In the genomic region with DNA sequence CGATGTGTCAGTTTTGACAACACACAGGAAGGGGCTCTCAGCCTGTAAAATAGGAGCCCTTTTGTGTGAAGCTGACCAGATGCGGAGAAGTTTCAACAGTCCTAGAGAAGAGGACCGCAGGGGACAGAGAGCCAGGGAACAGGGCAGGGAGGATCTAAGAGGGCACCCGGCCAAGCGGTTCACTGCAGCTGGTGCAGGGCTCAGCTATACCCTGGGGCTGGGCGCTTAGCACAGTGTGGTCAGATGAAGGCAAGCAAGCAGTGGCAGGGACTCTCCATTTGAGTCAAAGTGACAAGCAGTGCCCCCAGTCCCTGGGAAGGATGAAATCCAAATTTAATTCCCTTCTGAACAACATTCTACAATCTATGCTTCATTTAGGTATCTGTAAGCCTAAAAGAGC, we compare ENCODE assay signal across 7 cellular contexts.
DNase-seq lines count a peak whose midpoint lies in the region; ATAC-seq, FAIRE-seq and TF ChIP-seq lines count a peak whose summit lies in the region.
"Not testable (repeated sequence)": the region's sequence is repeated elsewhere in the genome, so short reads cannot be mapped to it uniquely, and the experiment has no call there.

No MANE protein-coding gene starts in this region.

- 43 to 50% methylated on average over 4 of the region's 6 CpGs for WGBS in body of pancreas, 2 donors
- WGBS in HepG2 (ENCODE audit: low lambda C conversion rate): 73% methylated on average over 4 of the region's 6 CpGs
- WGBS in trophoblast cell (ENCODE audit: extremely low coverage, insufficient coverage, insufficient read length): no CpG with 5 or more reads among the region's 6 CpGs

- not testable (repeated sequence) for H3K27me3 ChIP-seq in body of pancreas; HepG2 (ENCODE audit: control insufficient read depth in 1 of 2, insufficient read depth in 2 of 2, low read length in 2 of 2); trophoblast cell (ENCODE audit: insufficient read depth, low read length)

- H3K4me3 ChIP-seq in body of pancreas; HepG2 (replicated peaks in 1 of 3; ENCODE audit: insufficient read depth in 1 of 3, low read depth in 2 of 3, low read length in 3 of 3); trophoblast cell (ENCODE audit: low read depth, low read length): not testable (repeated sequence)

- not testable (repeated sequence) for H3K4me1 Mint-ChIP-seq in activated CD4-positive, alpha-beta T cell treated with anti-CD3 and anti-CD28 coated beads for 36 hours; activated T-helper 17 cell treated with anti-CD3 and anti-CD28 coated beads, Interleukin-2, amount 50 U/mL, for 72 hours; stimulated activated memory B cell treated with anti-CD40 and anti-IgM and Interleukin-4, amounts not matched to agents 10 μg/mL and 1 μg/mL and 100 μg/mL, for 72 hours

- H3K4ac ChIP-seq in trophoblast cell (ENCODE audit: low read depth, low read length): not testable (repeated sequence)

- CTCF ChIA-PET in activated CD4-positive, alpha-beta T cell treated with anti-CD3 and anti-CD28 coated beads for 36 hours (lab: Charles Lee); HepG2 (lab: Yijun Ruan, JAX; ENCODE audit: low intra/inter-chr PET ratio, low total read pairs): not testable (repeated sequence)

- not testable (repeated sequence) for H4K8ac ChIP-seq in trophoblast cell (ENCODE audit: low read depth, low read length)

- intact Hi-C loops in activated CD4-positive, alpha-beta T cell treated with anti-CD3 and anti-CD28 coated beads for 36 hours (cut with DNase I, micrococcal nuclease); body of pancreas (cut with DNase I); left ventricle myocardium superior (cut with micrococcal nuclease); HepG2 (cut with micrococcal nuclease; ENCODE audit: unreplicated experiment): not testable (repeated sequence)

- H2BK12ac ChIP-seq in trophoblast cell (ENCODE audit: low read length): not testable (repeated sequence)

- not testable (repeated sequence) for H3K27me3 Mint-ChIP-seq in activated CD4-positive, alpha-beta T cell treated with anti-CD3 and anti-CD28 coated beads for 36 hours; activated T-helper 17 cell treated with anti-CD3 and anti-CD28 coated beads, Interleukin-2, amount 50 U/mL, for 72 hours; stimulated activated memory B cell treated with anti-CD40 and anti-IgM and Interleukin-4, amounts not matched to agents 10 μg/mL and 1 μg/mL and 100 μg/mL, for 72 hours

- H2AFZ ChIP-seq in HepG2 (ENCODE audit: low read length); trophoblast cell (ENCODE audit: insufficient read depth, low read length, poor library complexity): not testable (repeated sequence)

- peaks cover 19% of the 10 kb centered on the region for H3K4me1 ChIP-seq in body of pancreas
- peaks cover 16% of the 10 kb centered on the region for H3K4me1 ChIP-seq in HepG2 (ENCODE audit: insufficient read depth, low read length)
- not testable (repeated sequence) for H3K4me1 ChIP-seq in trophoblast cell (ENCODE audit: control insufficient read depth in 1 of 2, insufficient read depth in 2 of 2, low read length in 2 of 2)

- H2AK5ac ChIP-seq in trophoblast cell (ENCODE audit: low read length): not testable (repeated sequence)

- TF ChIP-seq POLR2A in body of pancreas (IDR thresholded peaks at IDR 0.05); HepG2 (IDR thresholded peaks at IDR 0.05; ENCODE audit: insufficient read depth in 1 of 2, low read depth in 2 of 2, low read length in 2 of 2): not testable (repeated sequence)

- H4K20me1 ChIP-seq in HepG2 (ENCODE audit: insufficient read depth, low read length): not testable (repeated sequence)

- not testable (repeated sequence) for H3K27ac Mint-ChIP-seq in activated CD4-positive, alpha-beta T cell treated with anti-CD3 and anti-CD28 coated beads for 36 hours; activated T-helper 17 cell treated with anti-CD3 and anti-CD28 coated beads, Interleukin-2, amount 50 U/mL, for 72 hours; stimulated activated memory B cell treated with anti-CD40 and anti-IgM and Interleukin-4, amounts not matched to agents 10 μg/mL and 1 μg/mL and 100 μg/mL, for 72 hours

- not testable (repeated sequence) for H3K18ac ChIP-seq in trophoblast cell (ENCODE audit: low read length)

- H3K79me1 ChIP-seq in trophoblast cell (ENCODE audit: low read length): peaks cover 12% of the 10 kb centered on the region

- not testable (repeated sequence) for H3K36me3 ChIP-seq in body of pancreas (replicated peaks in 1 of 2; ENCODE audit: insufficient read depth in 1 of 2, low read depth in 2 of 2); HepG2 (replicated peaks in 1 of 2; ENCODE audit: control insufficient read depth in 1 of 2, insufficient read depth in 2 of 2, low read length in 2 of 2); trophoblast cell (ENCODE audit: control insufficient read depth in 1 of 2, insufficient read depth in 2 of 2, low read length in 2 of 2)

- not testable (repeated sequence) for H3K36me3 Mint-ChIP-seq in activated CD4-positive, alpha-beta T cell treated with anti-CD3 and anti-CD28 coated beads for 36 hours (ENCODE audit: low read depth); activated T-helper 17 cell treated with anti-CD3 and anti-CD28 coated beads, Interleukin-2, amount 50 U/mL, for 72 hours (ENCODE audit: low read depth); stimulated activated memory B cell treated with anti-CD40 and anti-IgM and Interleukin-4, amounts not matched to agents 10 μg/mL and 1 μg/mL and 100 μg/mL, for 72 hours

- not testable (repeated sequence) for H3K79me2 ChIP-seq in HepG2 (ENCODE audit: insufficient read depth, low read length); trophoblast cell (ENCODE audit: control insufficient read depth, insufficient read depth, low read length, poor library complexity)

- BruUV-seq in HepG2 (replicated peaks; lab: Mats Ljungman, UMichigan): not testable (repeated sequence)

- H3K23ac ChIP-seq in trophoblast cell (ENCODE audit: low read length): not testable (repeated sequence)

- not testable (repeated sequence) for H3K27ac ChIP-seq in body of pancreas; HepG2 (ENCODE audit: extremely low read length, insufficient read depth, low read length); trophoblast cell (ENCODE audit: low read depth, low read length)

- not testable (repeated sequence) for H3K9me3 Mint-ChIP-seq in activated CD4-positive, alpha-beta T cell treated with anti-CD3 and anti-CD28 coated beads for 36 hours (ENCODE audit: low read depth); activated T-helper 17 cell treated with anti-CD3 and anti-CD28 coated beads, Interleukin-2, amount 50 U/mL, for 72 hours; stimulated activated memory B cell treated with anti-CD40 and anti-IgM and Interleukin-4, amounts not matched to agents 10 μg/mL and 1 μg/mL and 100 μg/mL, for 72 hours

- not testable (repeated sequence) for H2BK120ac ChIP-seq in trophoblast cell (ENCODE audit: insufficient read depth, low read length, poor library complexity)

- H3K9ac ChIP-seq in HepG2 (ENCODE audit: insufficient read depth, low read depth, low read length); trophoblast cell (ENCODE audit: low read length): not testable (repeated sequence)

- POLR2A ChIA-PET in activated CD4-positive, alpha-beta T cell treated with anti-CD3 and anti-CD28 coated beads for 36 hours (lab: Charles Lee); HepG2 (lab: Yijun Ruan, JAX): not testable (repeated sequence)

- H4K12ac ChIP-seq in trophoblast cell (ENCODE audit: low read depth, low read length): not testable (repeated sequence)

- not testable (repeated sequence) for TF ChIP-seq CTCF in body of pancreas (IDR thresholded peaks at IDR 0.05); HepG2 (CRISPR knock-in tag; IDR thresholded peaks at IDR 0.05)

- H3K4me2 ChIP-seq in HepG2 (ENCODE audit: low read depth, low read length); trophoblast cell (ENCODE audit: low read length): not testable (repeated sequence)

- in situ Hi-C loops in HepG2 (cut with HindIII; ENCODE audit: extremely low pct_ligation_motif_present, low pct_unique_long_range_greater_than_20kb): not testable (repeated sequence)

- not testable (repeated sequence) for H3K9me3 ChIP-seq in body of pancreas; HepG2 (ENCODE audit: low read length); trophoblast cell (ENCODE audit: insufficient read depth, low read depth, low read length)

- TF ChIP-seq EP300 in HepG2 (IDR thresholded peaks at IDR 0.05; ENCODE audit: low read depth in 2 of 2, low read length in 2 of 2); HepG2 (CRISPR knock-in tag; IDR thresholded peaks at IDR 0.05; ENCODE audit: borderline replicate concordance): not testable (repeated sequence)

- TF ChIP-seq RAD21 in HepG2 (CRISPR knock-in tag; IDR thresholded peaks at IDR 0.05): not testable (repeated sequence)

- H2BK5ac ChIP-seq in trophoblast cell (ENCODE audit: low read depth, low read length, poor library complexity): not testable (repeated sequence)

- peak overlapping the region; percentile 24 for H4K91ac ChIP-seq in trophoblast cell (ENCODE audit: low read depth, low read length)

- not testable (repeated sequence) for DNase-seq in activated CD4-positive, alpha-beta T cell treated with anti-CD3 and anti-CD28 coated beads for 36 hours; left ventricle myocardium superior; HepG2 (ENCODE audit: low spot score); trophoblast cell
- DNase-seq in body of pancreas: peak; percentile 34 to 65 (median 46)

- ATAC-seq in activated CD4-positive, alpha-beta T cell treated with anti-CD3 and anti-CD28 coated beads for 36 hours: peak; percentile 8
- ATAC-seq in activated T-helper 17 cell treated with anti-CD3 and anti-CD28 coated beads, Interleukin-2, amount 50 U/mL, for 72 hours (replicated peaks): peak; percentile 50
- peak; percentile 30 for ATAC-seq in body of pancreas
- ATAC-seq in left ventricle myocardium superior: peak; percentile 37
- not testable (repeated sequence) for ATAC-seq in HepG2
- ATAC-seq in stimulated activated memory B cell treated with anti-CD40 and anti-IgM and Interleukin-4, amounts not matched to agents 10 μg/mL and 1 μg/mL and 100 μg/mL, for 72 hours: peak; percentile 61

- not testable (repeated sequence) for H3K14ac ChIP-seq in trophoblast cell (ENCODE audit: low read length)

- H3K4me3 Mint-ChIP-seq in activated CD4-positive, alpha-beta T cell treated with anti-CD3 and anti-CD28 coated beads for 36 hours; activated T-helper 17 cell treated with anti-CD3 and anti-CD28 coated beads, Interleukin-2, amount 50 U/mL, for 72 hours; stimulated activated memory B cell treated with anti-CD40 and anti-IgM and Interleukin-4, amounts not matched to agents 10 μg/mL and 1 μg/mL and 100 μg/mL, for 72 hours: not testable (repeated sequence)

- FAIRE-seq in HepG2 (lab: Jason Lieb, UNC): peak; percentile 46
